Comparison of ENCODE assay signal across 12 cellular contexts in the genomic region with DNA sequence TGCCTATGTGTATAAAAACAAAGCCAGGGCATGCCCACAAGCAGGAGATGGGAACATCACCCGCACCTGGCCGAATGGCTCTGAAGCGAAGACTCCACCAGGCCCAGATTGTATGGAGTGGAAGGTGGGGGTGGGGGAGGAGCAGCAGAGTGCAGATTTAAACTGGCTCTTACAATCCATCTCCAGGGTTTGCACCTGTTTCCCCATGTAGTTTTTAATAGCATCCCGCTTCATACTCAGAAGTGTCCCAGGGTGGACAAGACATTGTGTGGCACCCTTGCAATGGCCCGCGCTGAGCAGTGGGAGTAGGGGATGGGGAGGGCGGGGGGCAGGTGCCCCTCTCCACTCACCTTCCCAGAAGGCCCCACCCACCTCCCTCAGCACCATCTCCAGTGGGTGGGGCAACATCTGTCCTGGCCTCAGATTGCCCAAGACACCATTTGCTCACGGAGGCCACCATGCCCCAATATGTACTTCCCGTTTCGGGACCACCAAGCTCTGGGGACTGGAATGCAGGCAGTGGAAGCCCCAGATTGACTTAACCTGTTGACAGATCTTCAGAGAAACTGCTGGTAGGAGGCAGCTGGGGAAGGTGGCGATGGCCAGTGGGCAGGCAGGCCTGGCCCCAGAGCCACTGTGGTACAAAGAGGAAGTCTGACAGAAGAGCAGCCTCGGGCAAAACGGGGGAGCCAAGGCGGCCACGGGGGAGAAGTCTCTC. TPM values are rescaled to one million over a fixed set of nuclear protein-coding genes. Genes with fewer than 3 reads are reported as not detected.
DNase-seq lines count a peak whose midpoint lies in the region; ATAC-seq and TF ChIP-seq lines count a peak whose summit lies in the region.
"Had no signal": no experiment of that assay in that cellular context is flagged by ENCODE, and none has a peak within 500 bp of the region (broad histone marks: within the 10 kb centered on the region; RNA-seq: fewer than 3 reads in every experiment).

No MANE protein-coding gene starts in this region.

- no peaks in the 10 kb centered on the region for H3K27me3 Mint-ChIP-seq in activated CD8-positive, alpha-beta memory T cell treated with anti-CD3 and anti-CD28 coated beads, Interleukin-2, amount 10 ng/mL, durations not matched to agents 7 days and 5 days
- H3K27me3 Mint-ChIP-seq in stimulated activated naive CD8-positive, alpha-beta T cell treated with anti-CD3 and anti-CD28 coated beads, Interleukin-15, amount 100 ng/mL, for 72 hours: no peaks in the 10 kb centered on the region

- H3K4me1 Mint-ChIP-seq in activated CD8-positive, alpha-beta memory T cell treated with anti-CD3 and anti-CD28 coated beads, Interleukin-2, amount 10 ng/mL, durations not matched to agents 7 days and 5 days: peaks cover 90% of the 10 kb centered on the region
- peaks cover 100% of the 10 kb centered on the region for H3K4me1 Mint-ChIP-seq in stimulated activated naive CD8-positive, alpha-beta T cell treated with anti-CD3 and anti-CD28 coated beads, Interleukin-15, amount 100 ng/mL, for 72 hours

- no peaks in the 10 kb centered on the region for H3K9me3 Mint-ChIP-seq in activated CD8-positive, alpha-beta memory T cell treated with anti-CD3 and anti-CD28 coated beads, Interleukin-2, amount 10 ng/mL, durations not matched to agents 7 days and 5 days (ENCODE audit: low read depth)
- H3K9me3 Mint-ChIP-seq in stimulated activated naive CD8-positive, alpha-beta T cell treated with anti-CD3 and anti-CD28 coated beads, Interleukin-15, amount 100 ng/mL, for 72 hours: no peaks in the 10 kb centered on the region

- peak overlapping the region; percentile 72 to 91 (median 86) for H3K27ac ChIP-seq in esophagus squamous epithelium
- H3K27ac ChIP-seq: epithelial cell of prostate had no signal

- no peak for TF ChIP-seq POLR2A in esophagus squamous epithelium (IDR thresholded peaks at IDR 0.05)

- TF ChIP-seq CTCF in esophagus squamous epithelium (IDR thresholded peaks at IDR 0.05): no peak

- peak overlapping the region; percentile 97 for H3K27ac Mint-ChIP-seq in activated CD8-positive, alpha-beta memory T cell treated with anti-CD3 and anti-CD28 coated beads, Interleukin-2, amount 10 ng/mL, durations not matched to agents 7 days and 5 days
- peak overlapping the region; percentile 84 to 98 for H3K27ac Mint-ChIP-seq in stimulated activated naive CD8-positive, alpha-beta T cell treated with anti-CD3 and anti-CD28 coated beads, Interleukin-15, amount 100 ng/mL, for 72 hours

- WGBS in esophagus squamous epithelium, 2 donors: 72 to 87% methylated on average over 8 to 10 of the region's 15 CpGs

- H3K4me1 ChIP-seq in esophagus squamous epithelium: peaks cover 48 to 95% (median 71%) of the 10 kb centered on the region in 3 donors

- ATAC-seq in activated CD8-positive, alpha-beta memory T cell treated with anti-CD3 and anti-CD28 coated beads, Interleukin-2, amount 10 ng/mL, durations not matched to agents 7 days and 5 days: no peak
- ATAC-seq in stimulated activated naive CD8-positive, alpha-beta T cell treated with anti-CD3 and anti-CD28 coated beads, Interleukin-15, amount 100 ng/mL, for 72 hours: no peak
- ATAC-seq in GM19023 (IDR thresholded peaks at IDR 0.05; ENCODE audit: unreplicated experiment): no peak
- no peak for ATAC-seq in GM19452 (IDR thresholded peaks at IDR 0.05; ENCODE audit: unreplicated experiment)

- H3K9me3 ChIP-seq in esophagus squamous epithelium: no peaks in the 10 kb centered on the region
- H3K9me3 ChIP-seq: adrenal gland had no signal

- intact Hi-C loops in esophagus squamous epithelium (cut with DNase I): no loop called here

- DNase-seq in activated CD8-positive, alpha-beta memory T cell treated with anti-CD3 and anti-CD28 coated beads, Interleukin-2, amount 10 ng/mL, durations not matched to agents 7 days and 5 days: no peak
- no peak for DNase-seq in activated CD8-positive, alpha-beta memory T cell treated with anti-CD3 and anti-CD28 coated beads, Interleukin-2, amount 50 U/mL, for 48 hours
- DNase-seq in SKM-1 (lab: John Stamatoyannopoulos, UW; ENCODE audit: unreplicated experiment) (peak; percentile 46), esophagus squamous epithelium (lab: John Stamatoyannopoulos, UW) (no peak), NCI-H446 treated with DMSO at 0.1 percent for 48 hours (lab: John Stamatoyannopoulos, UW) (no peak)
- no peak for DNase-seq in stimulated activated naive CD8-positive, alpha-beta T cell treated with anti-CD3 and anti-CD28 coated beads, Interleukin-15, amount 100 ng/mL, for 72 hours
- DNase-seq: adrenal gland, islet precursor cell, NCI-H82 had no signal

- peaks cover 17% of the 10 kb centered on the region for H3K36me3 Mint-ChIP-seq in activated CD8-positive, alpha-beta memory T cell treated with anti-CD3 and anti-CD28 coated beads, Interleukin-2, amount 10 ng/mL, durations not matched to agents 7 days and 5 days

- no peak overlapping the region for H3K4me3 Mint-ChIP-seq in activated CD8-positive, alpha-beta memory T cell treated with anti-CD3 and anti-CD28 coated beads, Interleukin-2, amount 10 ng/mL, durations not matched to agents 7 days and 5 days
- H3K4me3 Mint-ChIP-seq in stimulated activated naive CD8-positive, alpha-beta T cell treated with anti-CD3 and anti-CD28 coated beads, Interleukin-15, amount 100 ng/mL, for 72 hours: peak overlapping the region; percentile 54 to 67

- no peak overlapping the region for H3K4me3 ChIP-seq in esophagus squamous epithelium
- H3K4me3 ChIP-seq: adrenal gland had no signal

- H3K27me3 ChIP-seq in esophagus squamous epithelium: no peaks in the 10 kb centered on the region
- H3K27me3 ChIP-seq: adrenal gland had no signal

- H3K36me3 ChIP-seq in esophagus squamous epithelium: peaks cover 14 to 58% (median 36%) of the 10 kb centered on the region in 3 donors

- CTCF ChIA-PET in activated CD8-positive, alpha-beta memory T cell treated with anti-CD3 and anti-CD28 coated beads, Interleukin-2, amount 10 ng/mL, durations not matched to agents 7 days and 5 days (lab: Charles Lee): interaction anchor here (1.0 to 5.3 kb wide), 5 partner anchors 13 to 37 kb away, joined by 3 to 27 read pairs (median 9); a partner anchor contains a TSS

RNA-seq across cellular contexts. Expression of a gene that starts 23.0 kb away (rescaled TPM):
- total RNA-seq in activated CD8-positive, alpha-beta memory T cell treated with anti-CD3 and anti-CD28 coated beads, Interleukin-2, amount 10 ng/mL, durations not matched to agents 7 days and 5 days: 10 to 100 TPM; 37.8 to 68.4 TPM
- total RNA-seq in esophagus squamous epithelium: 10 to 100 TPM; 34.1 to 51.7 (median 44.8) TPM

RNA-seq across cellular contexts. Expression of a gene that starts 30.7 kb away (rescaled TPM):
- total RNA-seq in activated CD8-positive, alpha-beta memory T cell treated with anti-CD3 and anti-CD28 coated beads, Interleukin-2, amount 10 ng/mL, durations not matched to agents 7 days and 5 days: under 1 TPM; 0.18 to 0.26 TPM
- under 1 TPM in 2 of 4 donors, not detected in 2; under 0.01 to 0.15 TPM for total RNA-seq in esophagus squamous epithelium
